ENCODE assay signal across 1 cellular context in the genomic region with DNA sequence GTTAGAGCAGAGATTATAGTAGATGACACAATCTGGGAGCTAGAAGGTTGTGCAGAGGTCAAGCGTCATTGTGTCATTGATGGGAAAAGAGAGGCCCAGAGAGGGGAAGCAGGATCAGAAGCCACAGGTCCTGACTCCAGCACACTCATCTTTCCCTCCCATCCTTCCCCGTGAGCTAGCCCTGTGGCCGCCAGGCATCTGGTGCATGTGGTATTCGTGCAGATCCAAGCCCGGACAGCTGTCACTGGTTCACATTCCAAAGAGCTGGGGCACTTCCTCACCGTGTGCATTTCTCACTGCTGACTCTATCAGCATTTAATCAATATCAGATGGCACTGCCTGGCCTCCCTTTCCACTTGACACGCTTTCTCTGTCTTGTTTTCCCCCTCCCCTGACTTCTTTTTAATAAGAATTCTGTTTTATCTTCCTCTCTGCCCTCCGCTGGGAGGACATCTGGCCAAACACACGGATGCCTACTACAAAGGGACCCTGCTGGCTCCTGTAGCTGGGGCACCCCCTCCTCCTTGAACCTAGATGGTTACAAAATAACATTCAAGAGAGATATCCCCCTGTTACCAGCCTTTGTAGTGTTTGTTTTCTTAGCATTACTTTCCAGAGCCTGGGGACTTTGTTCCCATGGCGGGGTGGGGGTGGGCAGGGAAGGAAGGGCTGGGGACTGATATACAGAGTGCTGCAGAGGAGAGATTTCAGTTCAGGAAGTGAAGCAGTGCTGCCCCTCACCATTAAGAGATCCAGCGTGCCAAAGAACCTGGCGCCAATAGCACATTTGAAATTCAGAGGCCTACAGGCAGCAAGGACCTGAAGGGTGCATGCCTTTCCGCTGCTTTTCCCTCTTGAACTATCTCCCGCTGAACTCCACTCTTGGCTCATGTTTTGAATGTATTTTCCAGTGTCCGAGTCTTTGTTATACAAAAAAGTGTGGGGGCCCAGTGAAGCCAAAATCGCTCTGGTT.
TF ChIP-seq lines count a peak whose summit lies in the region.

No MANE protein-coding gene starts in this region.

TF ChIP-seq in HepG2, 621 proteins besides CTCF, POLR2A, EP300 and RAD21 (continued from another document):
- TF ChIP-seq, protein P1, sequence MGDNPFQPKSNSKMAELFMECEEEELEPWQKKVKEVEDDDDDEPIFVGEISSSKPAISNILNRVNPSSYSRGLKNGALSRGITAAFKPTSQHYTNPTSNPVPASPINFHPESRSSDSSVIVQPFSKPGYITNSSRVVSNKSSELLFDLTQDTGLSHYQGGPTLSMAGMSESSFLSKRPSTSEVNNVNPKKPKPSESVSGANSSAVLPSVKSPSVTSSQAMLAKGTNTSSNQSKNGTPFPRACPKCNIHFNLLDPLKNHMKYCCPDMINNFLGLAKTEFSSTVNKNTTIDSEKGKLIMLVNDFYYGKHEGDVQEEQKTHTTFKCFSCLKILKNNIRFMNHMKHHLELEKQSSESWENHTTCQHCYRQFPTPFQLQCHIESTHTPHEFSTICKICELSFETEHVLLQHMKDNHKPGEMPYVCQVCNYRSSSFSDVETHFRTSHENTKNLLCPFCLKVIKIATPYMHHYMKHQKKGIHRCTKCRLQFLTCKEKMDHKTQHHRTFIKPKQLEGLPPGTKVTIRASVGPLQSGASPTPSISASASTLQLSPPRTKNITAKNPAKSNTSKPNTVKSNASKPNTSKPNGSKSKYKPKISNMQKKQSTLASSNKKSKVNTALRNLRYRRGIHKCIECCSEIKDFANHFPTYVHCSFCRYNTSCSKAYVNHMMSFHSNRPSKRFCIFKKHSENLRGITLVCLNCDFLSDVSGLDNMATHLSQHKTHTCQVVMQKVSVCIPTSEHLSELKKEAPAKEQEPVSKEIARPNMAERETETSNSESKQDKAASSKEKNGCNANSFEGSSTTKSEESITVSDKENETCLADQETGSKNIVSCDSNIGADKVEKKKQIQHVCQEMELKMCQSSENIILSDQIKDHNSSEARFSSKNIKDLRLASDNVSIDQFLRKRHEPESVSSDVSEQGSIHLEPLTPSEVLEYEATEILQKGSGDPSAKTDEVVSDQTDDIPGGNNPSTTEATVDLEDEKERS (CRISPR knock-in tag; IDR thresholded peaks at IDR 0.05): peak; percentile 29; the same call in 1 of the 2 replicates
- TF ChIP-seq PCBP1 (IDR thresholded peaks at IDR 0.05; ENCODE audit: borderline replicate concordance, low read depth, low read length) (no peak), NR3C1 (CRISPR knock-in tag; IDR thresholded peaks at IDR 0.05) (no peak), AGO2 (optimal IDR thresholded peaks at IDR 0.05; ENCODE audit: low read depth, low read length) (no peak), ZSCAN21 (CRISPR knock-in tag; IDR thresholded peaks at IDR 0.05; ENCODE audit: borderline replicate concordance) (no peak), CREM (IDR thresholded peaks at IDR 0.05) (peak; percentile 42; the same call in 1 of the 2 replicates), CREM (CRISPR knock-in tag; IDR thresholded peaks at IDR 0.05) (no peak), KDM5B (CRISPR knock-in tag; IDR thresholded peaks at IDR 0.05; ENCODE audit: borderline replicate concordance) (peak; percentile 27; the same call in 1 of the 2 replicates), TGIF2 (CRISPR knock-in tag; IDR thresholded peaks at IDR 0.05) (0 out of 2 replicates have a peak, but pooled peaks have one; percentile 44), SIN3A (IDR thresholded peaks at IDR 0.05; ENCODE audit: borderline replicate concordance, low read depth, low read length) (peak; percentile 6; the same call in 1 of the 2 replicates), KAT7 (CRISPR knock-in tag; IDR thresholded peaks at IDR 0.05; ENCODE audit: borderline replicate concordance) (no peak), ZNF234 (CRISPR knock-in tag; conservative IDR thresholded peaks at IDR 0.05) (no peak), ZFP82 (CRISPR knock-in tag; IDR thresholded peaks at IDR 0.05; ENCODE audit: borderline replicate concordance) (no peak), ZNF354B (CRISPR knock-in tag; IDR thresholded peaks at IDR 0.05) (no peak), ZNF558 (CRISPR knock-in tag; IDR thresholded peaks at IDR 0.05; ENCODE audit: borderline replicate concordance) (0 out of 2 replicates have a peak, but pooled peaks have one; percentile 60), HOXA7 (CRISPR knock-in tag; IDR thresholded peaks at IDR 0.05) (no peak), ARNT2 (CRISPR knock-in tag; IDR thresholded peaks at IDR 0.05; ENCODE audit: low read depth) (no peak), ZNF570 (CRISPR knock-in tag; IDR thresholded peaks at IDR 0.05; ENCODE audit: borderline replicate concordance) (no peak), HNRNPK (IDR thresholded peaks at IDR 0.05; ENCODE audit: low read depth, low read length, poor library complexity, severe bottlenecking) (no peak)
- TF ChIP-seq, protein P2, sequence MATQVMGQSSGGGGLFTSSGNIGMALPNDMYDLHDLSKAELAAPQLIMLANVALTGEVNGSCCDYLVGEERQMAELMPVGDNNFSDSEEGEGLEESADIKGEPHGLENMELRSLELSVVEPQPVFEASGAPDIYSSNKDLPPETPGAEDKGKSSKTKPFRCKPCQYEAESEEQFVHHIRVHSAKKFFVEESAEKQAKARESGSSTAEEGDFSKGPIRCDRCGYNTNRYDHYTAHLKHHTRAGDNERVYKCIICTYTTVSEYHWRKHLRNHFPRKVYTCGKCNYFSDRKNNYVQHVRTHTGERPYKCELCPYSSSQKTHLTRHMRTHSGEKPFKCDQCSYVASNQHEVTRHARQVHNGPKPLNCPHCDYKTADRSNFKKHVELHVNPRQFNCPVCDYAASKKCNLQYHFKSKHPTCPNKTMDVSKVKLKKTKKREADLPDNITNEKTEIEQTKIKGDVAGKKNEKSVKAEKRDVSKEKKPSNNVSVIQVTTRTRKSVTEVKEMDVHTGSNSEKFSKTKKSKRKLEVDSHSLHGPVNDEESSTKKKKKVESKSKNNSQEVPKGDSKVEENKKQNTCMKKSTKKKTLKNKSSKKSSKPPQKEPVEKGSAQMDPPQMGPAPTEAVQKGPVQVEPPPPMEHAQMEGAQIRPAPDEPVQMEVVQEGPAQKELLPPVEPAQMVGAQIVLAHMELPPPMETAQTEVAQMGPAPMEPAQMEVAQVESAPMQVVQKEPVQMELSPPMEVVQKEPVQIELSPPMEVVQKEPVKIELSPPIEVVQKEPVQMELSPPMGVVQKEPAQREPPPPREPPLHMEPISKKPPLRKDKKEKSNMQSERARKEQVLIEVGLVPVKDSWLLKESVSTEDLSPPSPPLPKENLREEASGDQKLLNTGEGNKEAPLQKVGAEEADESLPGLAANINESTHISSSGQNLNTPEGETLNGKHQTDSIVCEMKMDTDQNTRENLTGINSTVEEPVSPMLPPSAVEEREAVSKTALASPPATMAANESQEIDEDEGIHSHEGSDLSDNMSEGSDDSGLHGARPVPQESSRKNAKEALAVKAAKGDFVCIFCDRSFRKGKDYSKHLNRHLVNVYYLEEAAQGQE (IDR thresholded peaks at IDR 0.05; ENCODE audit: borderline replicate concordance in 1 of 2, low read depth in 1 of 2, low read length in 2 of 2): 0 out of 4 replicates have a peak, but pooled peaks of 1 of the 2 experiments have one; percentile 5
- TF ChIP-seq, protein P3, sequence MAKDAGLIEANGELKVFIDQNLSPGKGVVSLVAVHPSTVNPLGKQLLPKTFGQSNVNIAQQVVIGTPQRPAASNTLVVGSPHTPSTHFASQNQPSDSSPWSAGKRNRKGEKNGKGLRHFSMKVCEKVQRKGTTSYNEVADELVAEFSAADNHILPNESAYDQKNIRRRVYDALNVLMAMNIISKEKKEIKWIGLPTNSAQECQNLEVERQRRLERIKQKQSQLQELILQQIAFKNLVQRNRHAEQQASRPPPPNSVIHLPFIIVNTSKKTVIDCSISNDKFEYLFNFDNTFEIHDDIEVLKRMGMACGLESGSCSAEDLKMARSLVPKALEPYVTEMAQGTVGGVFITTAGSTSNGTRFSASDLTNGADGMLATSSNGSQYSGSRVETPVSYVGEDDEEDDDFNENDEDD (CRISPR knock-in tag; IDR thresholded peaks at IDR 0.05; ENCODE audit: borderline replicate concordance): peak; percentile 66; the same call in 1 of the 2 replicates
- TF ChIP-seq, protein P4, sequence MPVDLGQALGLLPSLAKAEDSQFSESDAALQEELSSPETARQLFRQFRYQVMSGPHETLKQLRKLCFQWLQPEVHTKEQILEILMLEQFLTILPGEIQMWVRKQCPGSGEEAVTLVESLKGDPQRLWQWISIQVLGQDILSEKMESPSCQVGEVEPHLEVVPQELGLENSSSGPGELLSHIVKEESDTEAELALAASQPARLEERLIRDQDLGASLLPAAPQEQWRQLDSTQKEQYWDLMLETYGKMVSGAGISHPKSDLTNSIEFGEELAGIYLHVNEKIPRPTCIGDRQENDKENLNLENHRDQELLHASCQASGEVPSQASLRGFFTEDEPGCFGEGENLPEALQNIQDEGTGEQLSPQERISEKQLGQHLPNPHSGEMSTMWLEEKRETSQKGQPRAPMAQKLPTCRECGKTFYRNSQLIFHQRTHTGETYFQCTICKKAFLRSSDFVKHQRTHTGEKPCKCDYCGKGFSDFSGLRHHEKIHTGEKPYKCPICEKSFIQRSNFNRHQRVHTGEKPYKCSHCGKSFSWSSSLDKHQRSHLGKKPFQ (CRISPR knock-in tag; IDR thresholded peaks at IDR 0.05; ENCODE audit: insufficient replicate concordance): peak; percentile 46
- TF ChIP-seq, protein P5, sequence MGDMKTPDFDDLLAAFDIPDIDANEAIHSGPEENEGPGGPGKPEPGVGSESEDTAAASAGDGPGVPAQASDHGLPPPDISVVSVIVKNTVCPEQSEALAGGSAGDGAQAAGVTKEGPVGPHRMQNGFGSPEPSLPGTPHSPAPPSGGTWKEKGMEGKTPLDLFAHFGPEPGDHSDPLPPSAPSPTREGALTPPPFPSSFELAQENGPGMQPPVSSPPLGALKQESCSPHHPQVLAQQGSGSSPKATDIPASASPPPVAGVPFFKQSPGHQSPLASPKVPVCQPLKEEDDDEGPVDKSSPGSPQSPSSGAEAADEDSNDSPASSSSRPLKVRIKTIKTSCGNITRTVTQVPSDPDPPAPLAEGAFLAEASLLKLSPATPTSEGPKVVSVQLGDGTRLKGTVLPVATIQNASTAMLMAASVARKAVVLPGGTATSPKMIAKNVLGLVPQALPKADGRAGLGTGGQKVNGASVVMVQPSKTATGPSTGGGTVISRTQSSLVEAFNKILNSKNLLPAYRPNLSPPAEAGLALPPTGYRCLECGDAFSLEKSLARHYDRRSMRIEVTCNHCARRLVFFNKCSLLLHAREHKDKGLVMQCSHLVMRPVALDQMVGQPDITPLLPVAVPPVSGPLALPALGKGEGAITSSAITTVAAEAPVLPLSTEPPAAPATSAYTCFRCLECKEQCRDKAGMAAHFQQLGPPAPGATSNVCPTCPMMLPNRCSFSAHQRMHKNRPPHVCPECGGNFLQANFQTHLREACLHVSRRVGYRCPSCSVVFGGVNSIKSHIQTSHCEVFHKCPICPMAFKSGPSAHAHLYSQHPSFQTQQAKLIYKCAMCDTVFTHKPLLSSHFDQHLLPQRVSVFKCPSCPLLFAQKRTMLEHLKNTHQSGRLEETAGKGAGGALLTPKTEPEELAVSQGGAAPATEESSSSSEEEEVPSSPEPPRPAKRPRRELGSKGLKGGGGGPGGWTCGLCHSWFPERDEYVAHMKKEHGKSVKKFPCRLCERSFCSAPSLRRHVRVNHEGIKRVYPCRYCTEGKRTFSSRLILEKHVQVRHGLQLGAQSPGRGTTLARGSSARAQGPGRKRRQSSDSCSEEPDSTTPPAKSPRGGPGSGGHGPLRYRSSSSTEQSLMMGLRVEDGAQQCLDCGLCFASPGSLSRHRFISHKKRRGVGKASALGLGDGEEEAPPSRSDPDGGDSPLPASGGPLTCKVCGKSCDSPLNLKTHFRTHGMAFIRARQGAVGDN (CRISPR knock-in tag; IDR thresholded peaks at IDR 0.05): peak; percentile 69
